ENCODE assay signal across 8 cellular contexts in the genomic region with DNA sequence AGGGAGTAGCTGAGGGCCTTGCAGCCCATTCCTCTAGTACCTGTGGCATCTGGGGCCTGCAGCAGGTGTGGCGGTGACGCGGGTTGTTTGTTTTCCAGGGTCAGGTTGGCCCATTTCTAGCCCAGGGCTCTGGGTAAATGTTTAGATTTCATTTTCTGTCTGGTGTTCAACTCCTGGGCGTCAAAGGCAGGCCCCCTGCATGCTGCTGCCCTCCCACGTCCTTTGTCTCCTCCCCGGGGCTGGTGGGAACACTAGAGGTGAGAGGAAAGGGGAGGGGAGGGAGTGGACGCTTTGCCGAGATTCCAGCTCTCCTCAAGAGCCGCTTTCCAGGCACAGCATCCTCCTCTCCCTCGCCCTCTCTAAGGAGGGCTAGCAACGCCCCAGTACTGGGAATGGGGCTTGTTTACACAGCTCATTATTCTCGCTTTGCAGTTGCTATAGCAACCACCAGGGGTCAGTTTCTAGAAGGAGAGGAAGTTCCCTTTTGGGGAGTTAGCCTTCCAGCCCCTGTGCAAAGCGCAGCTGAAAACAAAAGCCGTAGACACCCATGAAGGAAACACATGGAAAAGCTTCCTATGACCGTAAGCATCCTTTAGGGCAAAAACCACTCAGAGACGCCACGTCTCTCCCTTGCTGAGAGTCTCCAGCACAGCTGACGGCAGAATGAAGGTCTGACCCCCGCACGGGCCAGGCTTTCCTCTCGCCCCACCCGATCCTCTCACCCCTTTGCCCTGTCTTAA.
A peak's percentile ranks its signal among the peaks of the same experiment; 100 is the strongest.
DNase-seq lines count a peak whose midpoint lies in the region; ATAC-seq, FAIRE-seq and TF ChIP-seq lines count a peak whose summit lies in the region.

No MANE protein-coding gene starts in this region.

- H3K36me3 Mint-ChIP-seq in CD14-positive monocyte (peaks cover 17 to 35% of the 10 kb centered on the region in 2 donors), astrocyte (ENCODE audit: low read depth, unreplicated experiment) (no peaks in the 10 kb centered on the region)
- no peaks in the 10 kb centered on the region for H3K36me3 Mint-ChIP-seq in activated T-helper 1 cell treated with anti-CD3 and anti-CD28 coated beads, Interleukin-12 subunit alpha, Interleukin-12 subunit beta, Interleukin-2, Interleukin-4 antibody, amounts not matched to agents 30 ng/mL and 10 ng/mL and 1 ng/mL, durations not matched to agents 14 hours and 24 hours and 36 hours (ENCODE audit: low read depth)

- H3K4me3 Mint-ChIP-seq in CD14-positive monocyte (peak overlapping the region; percentile 76 to 87), astrocyte (ENCODE audit: unreplicated experiment) (no peak overlapping the region)
- no peak overlapping the region for H3K4me3 Mint-ChIP-seq in activated T-helper 1 cell treated with anti-CD3 and anti-CD28 coated beads, Interleukin-12 subunit alpha, Interleukin-12 subunit beta, Interleukin-2, Interleukin-4 antibody, amounts not matched to agents 30 ng/mL and 10 ng/mL and 1 ng/mL, durations not matched to agents 14 hours and 24 hours and 36 hours

- H3K27me3 Mint-ChIP-seq in CD14-positive monocyte (ENCODE audit: low read depth in 3 of 3) (peaks cover 0 to 1% (median 0%) of the 10 kb centered on the region in 3 donors), astrocyte (ENCODE audit: low read depth, unreplicated experiment) (peaks cover 14% of the 10 kb centered on the region)
- peaks cover 12% of the 10 kb centered on the region for H3K27me3 Mint-ChIP-seq in activated T-helper 1 cell treated with anti-CD3 and anti-CD28 coated beads, Interleukin-12 subunit alpha, Interleukin-12 subunit beta, Interleukin-2, Interleukin-4 antibody, amounts not matched to agents 30 ng/mL and 10 ng/mL and 1 ng/mL, durations not matched to agents 14 hours and 24 hours and 36 hours (ENCODE audit: insufficient read depth)

- H3K27me3 ChIP-seq in astrocyte (ENCODE audit: insufficient read depth, low read length) (no peaks in the 10 kb centered on the region), iPS DF 6.9 (ENCODE audit: control insufficient read depth, insufficient read depth, low read length) (no peaks in the 10 kb centered on the region)

- H3K27ac Mint-ChIP-seq in CD14-positive monocyte (peak overlapping the region; percentile 78 to 89 (median 85)), astrocyte (ENCODE audit: unreplicated experiment) (peak overlapping the region; percentile 26)
- no peak overlapping the region for H3K27ac Mint-ChIP-seq in activated T-helper 1 cell treated with anti-CD3 and anti-CD28 coated beads, Interleukin-12 subunit alpha, Interleukin-12 subunit beta, Interleukin-2, Interleukin-4 antibody, amounts not matched to agents 30 ng/mL and 10 ng/mL and 1 ng/mL, durations not matched to agents 14 hours and 24 hours and 36 hours

- peak overlapping the region; percentile 17 for H3K9ac ChIP-seq in astrocyte (ENCODE audit: low read length)

- intact Hi-C loops in CD14-positive monocyte (cut with micrococcal nuclease) = no loop called here
- intact Hi-C loops in activated T-helper 1 cell treated with anti-CD3 and anti-CD28 coated beads, Interleukin-12 subunit alpha, Interleukin-12 subunit beta, Interleukin-2, Interleukin-4 antibody, amounts not matched to agents 30 ng/mL and 10 ng/mL and 1 ng/mL, durations not matched to agents 14 hours and 24 hours and 36 hours (cut with micrococcal nuclease) = loop anchor here (1.0 kb wide), 1 partner anchor 484 kb away; no protein-coding TSS in a partner anchor

- H3K4me1 Mint-ChIP-seq in CD14-positive monocyte (peaks cover 31% of the 10 kb centered on the region), astrocyte (ENCODE audit: low read depth, unreplicated experiment) (peaks cover 2% of the 10 kb centered on the region)
- H3K4me1 Mint-ChIP-seq in activated T-helper 1 cell treated with anti-CD3 and anti-CD28 coated beads, Interleukin-12 subunit alpha, Interleukin-12 subunit beta, Interleukin-2, Interleukin-4 antibody, amounts not matched to agents 30 ng/mL and 10 ng/mL and 1 ng/mL, durations not matched to agents 14 hours and 24 hours and 36 hours (ENCODE audit: low read depth) = no peaks in the 10 kb centered on the region

- peak overlapping the region; percentile 78 for H3K4me2 ChIP-seq in astrocyte (ENCODE audit: low read length)

- TF ChIP-seq CTCF in CD14-positive monocyte (IDR thresholded peaks at IDR 0.05) (peak; percentile 81), astrocyte (IDR thresholded peaks at IDR 0.05; ENCODE audit: insufficient read depth, low read depth, low read length) (peak; percentile 63)

- no peak for FAIRE-seq in astrocyte (lab: Jason Lieb, UNC)

- H3K4me3 ChIP-seq in astrocyte (ENCODE audit: insufficient read depth, low read depth, low read length) = peak overlapping the region; percentile 37
- no peak overlapping the region for H3K4me3 ChIP-seq in iPS DF 6.9 (ENCODE audit: low read length)
- H3K4me3 ChIP-seq in skeletal muscle cell (ENCODE audit: low read depth, low read length) = peak overlapping the region; percentile 18

- no peaks in the 10 kb centered on the region for H3K36me3 ChIP-seq in astrocyte (ENCODE audit: insufficient read depth, low read length)
- no peaks in the 10 kb centered on the region for H3K36me3 ChIP-seq in iPS DF 6.9 (ENCODE audit: control insufficient read depth, insufficient read depth, low read length)

- peak overlapping the region; percentile 81 for H2AFZ ChIP-seq in astrocyte (ENCODE audit: low read depth, low read length)

- DNase-seq in CD14-positive monocyte (ENCODE audit: low spot score) = peak; percentile 75
- DNase-seq in NCI-H2227 (lab: John Stamatoyannopoulos, UW; ENCODE audit: unreplicated experiment) = peak; percentile 91
- peak; percentile 42 for DNase-seq in astrocyte (ENCODE audit: low read depth)
- DNase-seq in iPS DF 6.9 (ENCODE audit: low read depth, low spot score) = peak; percentile 47
- no peak for DNase-seq in skeletal muscle cell (ENCODE audit: low read depth)
- DNase-seq in activated T-helper 1 cell treated with anti-CD3 and anti-CD28 coated beads, Interleukin-12 subunit alpha, Interleukin-12 subunit beta, Interleukin-2, Interleukin-4 antibody, amounts not matched to agents 30 ng/mL and 10 ng/mL and 1 ng/mL, durations not matched to agents 14 hours and 24 hours and 36 hours (ENCODE audit: low spot score) = no peak

- no peaks in the 10 kb centered on the region for H4K20me1 ChIP-seq in astrocyte (ENCODE audit: insufficient read depth, low read length)

- H3K27ac ChIP-seq in astrocyte (ENCODE audit: low read depth, low read length) (no peak overlapping the region), iPS DF 6.9 (ENCODE audit: low read length) (no peak overlapping the region)

- WGBS in iPS DF 6.9 (ENCODE audit: insufficient coverage, insufficient read length) = no CpG with 5 or more reads among the region's 22 CpGs

- H3K9me3 Mint-ChIP-seq in CD14-positive monocyte = peaks cover 0 to 5% (median 0%) of the 10 kb centered on the region in 7 donors
- H3K9me3 Mint-ChIP-seq in astrocyte (ENCODE audit: unreplicated experiment) = no peaks in the 10 kb centered on the region
- no peaks in the 10 kb centered on the region for H3K9me3 Mint-ChIP-seq in activated T-helper 1 cell treated with anti-CD3 and anti-CD28 coated beads, Interleukin-12 subunit alpha, Interleukin-12 subunit beta, Interleukin-2, Interleukin-4 antibody, amounts not matched to agents 30 ng/mL and 10 ng/mL and 1 ng/mL, durations not matched to agents 14 hours and 24 hours and 36 hours

- H3K9me3 ChIP-seq in astrocyte (ENCODE audit: insufficient read depth, low read depth, low read length) (no peaks in the 10 kb centered on the region), iPS DF 6.9 (ENCODE audit: control insufficient read depth, insufficient read depth, low read length) (no peaks in the 10 kb centered on the region)

- H3K79me2 ChIP-seq in astrocyte (ENCODE audit: insufficient read depth, low read length) = no peaks in the 10 kb centered on the region

- ATAC-seq in GM18861 (IDR thresholded peaks at IDR 0.05; ENCODE audit: unreplicated experiment) (peak; percentile 84), HG03060 (IDR thresholded peaks at IDR 0.05; ENCODE audit: low read depth, unreplicated experiment) (peak; percentile 60)

- peaks cover 4% of the 10 kb centered on the region for H3K4me1 ChIP-seq in astrocyte (ENCODE audit: insufficient read depth, low read length)
- H3K4me1 ChIP-seq in iPS DF 6.9 (ENCODE audit: control insufficient read depth, insufficient read depth, low read length) = no peaks in the 10 kb centered on the region

Comparison
In these comparisons a context has a peak if more than half of its experiments do, and no peak if none do; other contexts are left out.
1. DNase-seq: peak in CD14-positive monocyte (single experiment), NCI-H2227 (single experiment), astrocyte (single experiment) and iPS DF 6.9 (single experiment); none in skeletal muscle cell (single experiment) and activated T-helper 1 cell treated with anti-CD3 and anti-CD28 coated beads, Interleukin-12 subunit alpha, Interleukin-12 subunit beta, Interleukin-2, Interleukin-4 antibody, amounts not matched to agents 30 ng/mL and 10 ng/mL and 1 ng/mL, durations not matched to agents 14 hours and 24 hours and 36 hours (single experiment).
2. H3K4me3 Mint-ChIP-seq: peak in CD14-positive monocyte (2 of 2); none in astrocyte (single experiment) and activated T-helper 1 cell treated with anti-CD3 and anti-CD28 coated beads, Interleukin-12 subunit alpha, Interleukin-12 subunit beta, Interleukin-2, Interleukin-4 antibody, amounts not matched to agents 30 ng/mL and 10 ng/mL and 1 ng/mL, durations not matched to agents 14 hours and 24 hours and 36 hours (single experiment).